In the genomic region with DNA sequence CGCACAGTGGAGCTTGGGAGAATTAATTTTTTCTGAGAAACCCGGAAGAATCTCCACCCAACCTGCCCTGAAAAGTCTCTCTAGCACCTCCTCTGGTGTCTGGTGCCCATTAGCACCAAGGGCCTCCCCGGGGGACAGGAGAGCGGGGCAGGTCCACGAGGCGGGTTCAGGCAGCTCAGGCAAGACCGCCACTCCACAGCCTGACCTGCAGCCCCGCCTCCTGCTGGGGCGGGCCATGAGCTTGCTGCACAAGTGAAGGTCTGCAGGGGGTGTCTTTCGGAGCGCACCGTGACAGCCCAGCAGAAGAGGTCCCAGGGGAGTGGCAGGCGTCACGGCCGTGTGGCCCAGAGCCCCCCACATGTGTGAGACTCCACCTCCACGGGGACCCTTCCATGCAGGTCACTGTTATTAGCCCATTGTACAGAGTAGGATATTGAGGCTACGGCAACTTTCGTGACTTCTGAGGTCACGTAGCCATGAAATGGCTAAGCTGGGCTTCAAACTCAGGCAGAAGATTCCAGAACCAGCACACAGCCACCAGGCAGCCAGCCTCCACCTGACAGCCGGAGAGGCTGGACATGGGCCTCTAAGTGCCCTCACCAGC, we compare ENCODE assay signal across 19 cellular contexts.
A peak's percentile ranks its signal among the peaks of the same experiment; 100 is the strongest.
DNase-seq lines count a peak whose midpoint lies in the region; TF ChIP-seq lines count a peak whose summit lies in the region.
"Had no signal": no experiment of that assay in that cellular context is flagged by ENCODE, and none has a peak within 500 bp of the region (broad histone marks: within the 10 kb centered on the region; RNA-seq: fewer than 3 reads in every experiment).

No MANE protein-coding gene starts in this region.

- DNase-seq in ELR (ENCODE audit: low read depth), result peak; percentile 27
- DNase-seq in NB4 (ENCODE audit: low read depth), result peak; percentile 65
- no peak for DNase-seq in endodermal cell
- DNase-seq in activated CD4-positive, alpha-beta T cell treated with anti-CD3 and anti-CD28 coated beads, Interleukin-2, amount 10 ng/mL, durations not matched to agents 24 days and 14 days, result no peak
- no peak for DNase-seq in SIG-M5 (lab: John Stamatoyannopoulos, UW)
- no peak for DNase-seq in activated CD8-positive, alpha-beta memory T cell treated with anti-CD3 and anti-CD28 coated beads, Interleukin-2, amount 50 U/mL, for 4 hours
- DNase-seq: activated CD4-positive, alpha-beta T cell treated with anti-CD3 and anti-CD28 coated beads for 4 hours; activated naive CD4-positive, alpha-beta T cell treated with anti-CD3 and anti-CD28 coated beads, Interleukin-2, amount 50 U/mL, for 16 hours; activated T-cell treated with anti-CD3 and anti-CD28 coated beads for 4 hours; CD8-positive, alpha-beta T cell; MG63; NCI-H774; SHP77; stimulated activated CD4-positive, alpha-beta T cell treated with anti-CD3 and anti-CD28 coated beads, Interleukin-12 subunit alpha, Interleukin-12 subunit beta, amount 100 ng/mL, for 4 hours; stimulated activated naive B cell treated with anti-CD40 and anti-IgM and Interleukin-4, amounts not matched to agents 10 μg/mL and 1 μg/mL and 100 μg/mL, for 72 hours; transverse colon had no signal

- H3K9me3 Mint-ChIP-seq in endodermal cell, result no peaks in the 10 kb centered on the region
- H3K9me3 Mint-ChIP-seq in activated CD4-positive, alpha-beta T cell treated with anti-CD3 and anti-CD28 coated beads, Interleukin-2, amount 10 ng/mL, durations not matched to agents 24 days and 14 days, result no peaks in the 10 kb centered on the region
- H3K9me3 Mint-ChIP-seq: CD8-positive, alpha-beta T cell; nephron; stimulated activated naive B cell treated with anti-CD40 and anti-IgM and Interleukin-4, amounts not matched to agents 10 μg/mL and 1 μg/mL and 100 μg/mL, for 72 hours had no signal

- H3K4me1 Mint-ChIP-seq in endodermal cell, result no peaks in the 10 kb centered on the region
- no peaks in the 10 kb centered on the region for H3K4me1 Mint-ChIP-seq in activated CD4-positive, alpha-beta T cell treated with anti-CD3 and anti-CD28 coated beads, Interleukin-2, amount 10 ng/mL, durations not matched to agents 24 days and 14 days

- TF ChIP-seq CTCF in NB4 (IDR thresholded peaks at IDR 0.05; ENCODE audit: low read depth, low read length), result peak; percentile 34
- TF ChIP-seq CTCF in endodermal cell (conservative IDR thresholded peaks at IDR 0.05), result peak; percentile 17

- intact Hi-C loops in activated CD4-positive, alpha-beta T cell treated with anti-CD3 and anti-CD28 coated beads, Interleukin-2, amount 10 ng/mL, durations not matched to agents 24 days and 14 days (cut with micrococcal nuclease), result no loop called here

- H3K27me3 ChIP-seq in BLaER1, result peaks cover 83% of the 10 kb centered on the region
- H3K27me3 ChIP-seq in endodermal cell (ENCODE audit: control insufficient read depth, insufficient read depth, low read length, poor library complexity, severe bottlenecking), result no peaks in the 10 kb centered on the region

- H3K36me3 ChIP-seq in BLaER1 (no peaks in the 10 kb centered on the region), endodermal cell (ENCODE audit: control insufficient read depth, insufficient read depth, low read length) (no peaks in the 10 kb centered on the region)
- H3K36me3 ChIP-seq: MG63, prostate gland, transverse colon had no signal

- H3K4me3 Mint-ChIP-seq in endodermal cell, result no peak overlapping the region
- no peak overlapping the region for H3K4me3 Mint-ChIP-seq in activated CD4-positive, alpha-beta T cell treated with anti-CD3 and anti-CD28 coated beads, Interleukin-2, amount 10 ng/mL, durations not matched to agents 24 days and 14 days
- H3K4me3 Mint-ChIP-seq: CD8-positive, alpha-beta T cell; nephron; stimulated activated naive B cell treated with anti-CD40 and anti-IgM and Interleukin-4, amounts not matched to agents 10 μg/mL and 1 μg/mL and 100 μg/mL, for 72 hours had no signal

- no peak overlapping the region for H3K27ac Mint-ChIP-seq in endodermal cell
- H3K27ac Mint-ChIP-seq in activated CD4-positive, alpha-beta T cell treated with anti-CD3 and anti-CD28 coated beads, Interleukin-2, amount 10 ng/mL, durations not matched to agents 24 days and 14 days, result no peak overlapping the region
- H3K27ac Mint-ChIP-seq: CD8-positive, alpha-beta T cell; nephron; stimulated activated naive B cell treated with anti-CD40 and anti-IgM and Interleukin-4, amounts not matched to agents 10 μg/mL and 1 μg/mL and 100 μg/mL, for 72 hours had no signal

- WGBS in endodermal cell (ENCODE audit: insufficient coverage in 1 of 2, insufficient read length in 1 of 2), 2 experiments, result 74 to 81% methylated on average over 17 to 20 of the region's 20 CpGs

- H3K36me3 Mint-ChIP-seq in endodermal cell (ENCODE audit: low read depth), result no peaks in the 10 kb centered on the region
- H3K36me3 Mint-ChIP-seq in activated CD4-positive, alpha-beta T cell treated with anti-CD3 and anti-CD28 coated beads, Interleukin-2, amount 10 ng/mL, durations not matched to agents 24 days and 14 days (ENCODE audit: low read depth), result no peaks in the 10 kb centered on the region
- H3K36me3 Mint-ChIP-seq: CD8-positive, alpha-beta T cell; stimulated activated naive B cell treated with anti-CD40 and anti-IgM and Interleukin-4, amounts not matched to agents 10 μg/mL and 1 μg/mL and 100 μg/mL, for 72 hours had no signal

- H3K27ac ChIP-seq in BLaER1 (no peak overlapping the region), endodermal cell (ENCODE audit: low read depth, low read length) (no peak overlapping the region)
- H3K27ac ChIP-seq: prostate gland, transverse colon had no signal

- H3K27me3 Mint-ChIP-seq in endodermal cell (ENCODE audit: insufficient read depth), result no peaks in the 10 kb centered on the region
- peaks cover 33% of the 10 kb centered on the region for H3K27me3 Mint-ChIP-seq in activated CD4-positive, alpha-beta T cell treated with anti-CD3 and anti-CD28 coated beads, Interleukin-2, amount 10 ng/mL, durations not matched to agents 24 days and 14 days

- H3K4me3 ChIP-seq in BLaER1 (no peak overlapping the region), NB4 (ENCODE audit: low read depth, low read length) (no peak overlapping the region), endodermal cell (ENCODE audit: low read length) (no peak overlapping the region)
- H3K4me3 ChIP-seq: MG63, prostate gland, transverse colon had no signal

- H3K9me3 ChIP-seq in BLaER1, result no peaks in the 10 kb centered on the region
- H3K9me3 ChIP-seq in endodermal cell (ENCODE audit: control insufficient read depth, low read length), result no peaks in the 10 kb centered on the region
- H3K9me3 ChIP-seq: MG63, prostate gland, transverse colon had no signal

- H3K4me2 ChIP-seq in BLaER1, result peak overlapping the region; percentile 13; the same call in 1 of the 2 replicates

- no peak for TF ChIP-seq POLR2A in NB4 (IDR thresholded peaks at IDR 0.05; ENCODE audit: extremely low read depth, insufficient read length)

- H3K9ac ChIP-seq in BLaER1 (no peak overlapping the region), endodermal cell (ENCODE audit: extremely low read depth, low read length, poor library complexity, severe bottlenecking) (no peak overlapping the region)

- H4K20me1 ChIP-seq in BLaER1, result peaks cover 34% of the 10 kb centered on the region; the same call in 1 of the 2 replicates

- peaks cover 7% of the 10 kb centered on the region for H3K4me1 ChIP-seq in BLaER1
- H3K4me1 ChIP-seq in endodermal cell (ENCODE audit: control insufficient read depth, insufficient read depth, low read length), result no peaks in the 10 kb centered on the region
- H3K4me1 ChIP-seq: prostate gland had no signal

Comparison
In these comparisons a context has a peak if more than half of its experiments do, and no peak if none do; other contexts are left out.
1. DNase-seq: peak in ELR (single experiment) and NB4 (single experiment); none in endodermal cell (single experiment), activated CD4-positive, alpha-beta T cell treated with anti-CD3 and anti-CD28 coated beads, Interleukin-2, amount 10 ng/mL, durations not matched to agents 24 days and 14 days (single experiment), SIG-M5 (single experiment) and activated CD8-positive, alpha-beta memory T cell treated with anti-CD3 and anti-CD28 coated beads, Interleukin-2, amount 50 U/mL, for 4 hours (single experiment).